ENCODE assay signal across 23 cellular contexts in genomic region chr9:137916540-137916939, GRCh38. TPM values are rescaled to one million over a fixed set of nuclear protein-coding genes. Genes with fewer than 3 reads are reported as not detected.
DNase-seq lines count a peak whose midpoint lies in the region; ATAC-seq and TF ChIP-seq lines count a peak whose summit lies in the region.
"Had no signal": no experiment of that assay in that cellular context is flagged by ENCODE, and none has a peak within 500 bp of the region (broad histone marks: within the 10 kb centered on the region; RNA-seq: fewer than 3 reads in every experiment).

No MANE protein-coding gene starts in this region.

- DNase-seq in WTC11 (ENCODE audit: low spot score): no peak
- DNase-seq in endothelial cell (ENCODE audit: low spot score): no peak
- DNase-seq in neuronal stem cell (ENCODE audit: low spot score): no peak
- DNase-seq in stimulated activated CD4-positive, alpha-beta T cell treated with anti-CD3 and anti-CD28 coated beads, Interleukin-15, amount 100 ng/mL, for 24 hours: no peak
- no peak for DNase-seq in NCI-H187 (lab: John Stamatoyannopoulos, UW)
- DNase-seq in NCI-H2227 treated with DMSO at 0.1 percent for 48 hours (lab: John Stamatoyannopoulos, UW): no peak
- DNase-seq: CD4-positive, alpha-beta T cell; COR-L47; DMS79 treated with DMSO at 0.1 percent for 48 hours; GOT3; MM.1S; NCI-H1048; NCI-H1417 treated with DMSO at 0.1 percent for 48 hours; NCI-H1930; NCI-H226; NCI-H510A treated with DMSO at 0.1 percent for 48 hours; NCI-H748 treated with DMSO at 0.1 percent for 48 hours; SIG-M5; SK-N-SH had no signal

- H3K9me3 ChIP-seq in neuronal stem cell (replicated peaks in 1 of 2; ENCODE audit: control insufficient read depth in 2 of 2, insufficient read depth in 1 of 2, low read depth in 1 of 2, low read length in 2 of 2): peaks cover 0 to 15% of the 10 kb centered on the region in 2 donors
- H3K9me3 ChIP-seq: SK-N-SH had no signal

- H3K4me3 Mint-ChIP-seq in WTC11 (no peak overlapping the region), endothelial cell (ENCODE audit: unreplicated experiment) (peak overlapping the region; percentile 35)
- H3K4me3 Mint-ChIP-seq: CD4-positive, alpha-beta T cell had no signal

- no peak overlapping the region for H2BK120ac ChIP-seq in neuronal stem cell (ENCODE audit: low read depth, low read length)

- H3K27ac Mint-ChIP-seq in WTC11 (0 out of 2 replicates have a peak overlapping the region, but pooled peaks have one; percentile 18), endothelial cell (ENCODE audit: unreplicated experiment) (no peak overlapping the region)
- H3K27ac Mint-ChIP-seq: CD4-positive, alpha-beta T cell had no signal

- peaks cover 10 to 12% of the 10 kb centered on the region in 2 donors for H3K4me1 ChIP-seq in neuronal stem cell (ENCODE audit: control insufficient read depth in 2 of 2, insufficient read depth in 1 of 2, low read depth in 1 of 2, low read length in 2 of 2)

- WGBS in neuronal stem cell (ENCODE audit: extremely low coverage in 2 of 2, insufficient read length in 2 of 2, insufficient replicate concordance in 1 of 2), 2 donors: no CpG with 5 or more reads among the region's 11 CpGs

- no peak overlapping the region for H2AK5ac ChIP-seq in neuronal stem cell (ENCODE audit: low read depth, low read length)

- no peak overlapping the region for H2AFZ ChIP-seq in neuronal stem cell (ENCODE audit: low read length)

- no peak overlapping the region for H3K14ac ChIP-seq in neuronal stem cell (ENCODE audit: low read length)

- CTCF ChIA-PET in WTC11 (lab: Charles Lee): no interaction called here

- H4K8ac ChIP-seq in neuronal stem cell (ENCODE audit: low read depth, low read length): no peak overlapping the region

- H3K18ac ChIP-seq in neuronal stem cell (ENCODE audit: low read length): no peak overlapping the region

- H3K27ac ChIP-seq in neuronal stem cell (replicated peaks; ENCODE audit: low read length): no peak overlapping the region

- peaks cover 0 to 1% of the 10 kb centered on the region in 2 donors for H3K36me3 ChIP-seq in neuronal stem cell (replicated peaks in 1 of 2; ENCODE audit: control insufficient read depth in 2 of 2, insufficient read depth in 2 of 2, low read length in 2 of 2)

- H3K79me1 ChIP-seq in neuronal stem cell (ENCODE audit: low read depth, low read length): peaks cover 2% of the 10 kb centered on the region

- H3K9me3 Mint-ChIP-seq in WTC11 (no peaks in the 10 kb centered on the region), endothelial cell (ENCODE audit: unreplicated experiment) (no peaks in the 10 kb centered on the region)
- H3K9me3 Mint-ChIP-seq: CD4-positive, alpha-beta T cell had no signal

- POLR2A ChIA-PET in WTC11 (lab: Charles Lee): interaction anchor here (0.6 kb wide), 1 partner anchor 18 kb away, joined by 3 read pairs; no protein-coding TSS in a partner anchor

- H3K27me3 ChIP-seq in neuronal stem cell (ENCODE audit: control insufficient read depth in 3 of 3, insufficient read depth in 3 of 3, low read depth in 1 of 3, low read length in 3 of 3): no peaks in the 10 kb centered on the region

- no peak overlapping the region for H3K9ac ChIP-seq in neuronal stem cell (ENCODE audit: low read depth, low read length, poor library complexity)
- H3K9ac ChIP-seq: SK-N-SH had no signal

- peak overlapping the region; percentile 75 for H2BK12ac ChIP-seq in neuronal stem cell (ENCODE audit: low read length)

- H3K23ac ChIP-seq in neuronal stem cell (ENCODE audit: low read depth, low read length, poor library complexity): peak overlapping the region; percentile 52

- no peak overlapping the region for H3K4ac ChIP-seq in neuronal stem cell (ENCODE audit: low read length)

- H3K4me2 ChIP-seq in neuronal stem cell (ENCODE audit: insufficient read depth, low read length, poor library complexity, severe bottlenecking): no peak overlapping the region
- H3K4me2 ChIP-seq: SK-N-SH had no signal

- no peaks in the 10 kb centered on the region for H3K4me1 Mint-ChIP-seq in WTC11
- peaks cover 9% of the 10 kb centered on the region for H3K4me1 Mint-ChIP-seq in endothelial cell (ENCODE audit: unreplicated experiment)

- H3K4me3 ChIP-seq in neuronal stem cell (ENCODE audit: low read length in 2 of 2): no peak overlapping the region
- H3K4me3 ChIP-seq: K562 had no signal

- H4K91ac ChIP-seq in neuronal stem cell (ENCODE audit: low read depth, low read length, poor library complexity): no peak overlapping the region

- ATAC-seq in WTC11 (no peak), HG02981 (IDR thresholded peaks at IDR 0.05; ENCODE audit: unreplicated experiment) (no peak)
- ATAC-seq: K562, Panc1 had no signal

- H2BK5ac ChIP-seq in neuronal stem cell (ENCODE audit: low read length): peak overlapping the region; percentile 10

- H3K27me3 Mint-ChIP-seq in WTC11 (ENCODE audit: low read depth): no peaks in the 10 kb centered on the region
- peaks cover 2% of the 10 kb centered on the region for H3K27me3 Mint-ChIP-seq in endothelial cell (ENCODE audit: unreplicated experiment)

- TF ChIP-seq CTCF in WTC11 (IDR thresholded peaks at IDR 0.05) (no peak), endothelial cell (IDR thresholded peaks at IDR 0.05; ENCODE audit: unreplicated experiment) (no peak)

- H2BK15ac ChIP-seq in neuronal stem cell (ENCODE audit: low read length): no peak overlapping the region

- peaks cover 32% of the 10 kb centered on the region for H3K36me3 Mint-ChIP-seq in WTC11
- peaks cover 23% of the 10 kb centered on the region for H3K36me3 Mint-ChIP-seq in endothelial cell (ENCODE audit: low read depth, unreplicated experiment)

TF ChIP-seq in WTC11, 78 proteins besides CTCF, POLR2A, EP300 and RAD21:
- no peak for TF ChIP-seq ZNF396 (CRISPR knock-in tag; IDR thresholded peaks at IDR 0.05; ENCODE audit: borderline replicate concordance)

RNA-seq across cellular contexts. Expression of gene CACNA1B, which starts 39.0 kb away (rescaled TPM):
- total RNA-seq in WTC11 (2021) (8.4 to 11.5 TPM (median 10.9 TPM) in 3 replicates), endothelial cell (ENCODE audit: unreplicated experiment) (2.0 TPM)
- polyA plus RNA-seq in neuronal stem cell (2013, experiment 1 of 2): 0.46 TPM
- polyA plus RNA-seq in neuronal stem cell (2013, experiment 2 of 2): 0.47 TPM
- total RNA-seq: CD4-positive, alpha-beta T cell; LHCN-M2 had no signal
